ENCODE assay signal across 8 cellular contexts in genomic region chr12:104456417-104456949, GRCh38. TPM values are rescaled to one million over a fixed set of nuclear protein-coding genes. Genes with fewer than 3 reads are reported as not detected.
DNase-seq lines count a peak whose midpoint lies in the region; ATAC-seq and TF ChIP-seq lines count a peak whose summit lies in the region.

TSS of gene CHST11 (plus strand) at chr12:104456948.

- DNase-seq in GM12864 (ENCODE audit: low read depth): no peak
- peak; percentile 65 for DNase-seq in NCI-H1417 treated with DMSO at 0.1 percent for 48 hours (lab: John Stamatoyannopoulos, UW)
- DNase-seq in T-helper 2 cell: peak; percentile 48 to 89 (median 65)
- DNase-seq in right atrium auricular region (ENCODE audit: low spot score): peak; percentile 79
- DNase-seq in progenitor cell of endocrine pancreas (ENCODE audit: low spot score, unreplicated experiment): peak; percentile 79

- peak within 1 kb of the TSS; percentile 74 for H3K27ac ChIP-seq in angular gyrus (ENCODE audit: low read depth, low read length)
- H3K27ac ChIP-seq in right atrium auricular region: peak within 1 kb of the TSS; percentile 90 to 92
- peak within 1 kb of the TSS; percentile 63 for H3K27ac ChIP-seq in urinary bladder (ENCODE audit: low read depth)

- H3K9me3 Mint-ChIP-seq in progenitor cell of endocrine pancreas (ENCODE audit: low read depth): no peaks in the 10 kb centered on the region

- H3K4me3 Mint-ChIP-seq in progenitor cell of endocrine pancreas (ENCODE audit: low read depth): peak within 1 kb of the TSS; percentile 95

- H3K4me3 ChIP-seq in GM12864 (ENCODE audit: low read depth, low read length) (peak within 1 kb of the TSS; percentile 98), right atrium auricular region (peak within 1 kb of the TSS; percentile 91 to 94), urinary bladder (ENCODE audit: low read depth, low read length) (peak within 1 kb of the TSS; percentile 87)

- peaks cover 15% of the 10 kb centered on the region for H3K4me1 Mint-ChIP-seq in progenitor cell of endocrine pancreas (ENCODE audit: low read depth)

- ATAC-seq in HG02642 (IDR thresholded peaks at IDR 0.05; ENCODE audit: poor library complexity, unreplicated experiment): peak; percentile 74

- peaks cover 1% of the 10 kb centered on the region for H3K36me3 Mint-ChIP-seq in progenitor cell of endocrine pancreas (ENCODE audit: insufficient read depth)

- TF ChIP-seq CTCF in GM12864 (IDR thresholded peaks at IDR 0.05; ENCODE audit: low read depth, low read length, missing control alignments) (peak; percentile 23), right atrium auricular region (IDR thresholded peaks at IDR 0.05) (peak in 1 of 2 donors; percentile 59), progenitor cell of endocrine pancreas (IDR thresholded peaks at IDR 0.05; ENCODE audit: unreplicated experiment) (peak; percentile 36)

- H3K36me3 ChIP-seq in right atrium auricular region: no peaks in the 10 kb centered on the region
- H3K36me3 ChIP-seq in urinary bladder (ENCODE audit: insufficient read depth): no peaks in the 10 kb centered on the region

- WGBS in urinary bladder: under 1% methylated on average over 47 of the region's 47 CpGs

- H3K4me1 ChIP-seq in right atrium auricular region (peaks cover 0 to 30% of the 10 kb centered on the region in 2 donors), urinary bladder (ENCODE audit: insufficient read depth) (peaks cover 1% of the 10 kb centered on the region)

- H3K9me3 ChIP-seq in right atrium auricular region: no peaks in the 10 kb centered on the region

- peaks cover 35% of the 10 kb centered on the region for H3K27me3 Mint-ChIP-seq in progenitor cell of endocrine pancreas

- H3K27me3 ChIP-seq in right atrium auricular region: no peaks in the 10 kb centered on the region

- H3K27ac Mint-ChIP-seq in progenitor cell of endocrine pancreas: peak within 1 kb of the TSS; percentile 96

RNA-seq across cellular contexts. Expression of gene CHST11, which starts in this region (rescaled TPM):
- total RNA-seq in right atrium auricular region (10 to 100 TPM in 1 of 2 donors, 1 to 10 TPM in 1; 7.8 to 11.9 TPM), progenitor cell of endocrine pancreas (10.5 and 11.4 TPM in 2 replicates), urinary bladder (4.7 TPM)
- polyA plus RNA-seq in urinary bladder: 10.0 TPM
